1 cellular context compared by ENCODE assay signal in the genomic region with DNA sequence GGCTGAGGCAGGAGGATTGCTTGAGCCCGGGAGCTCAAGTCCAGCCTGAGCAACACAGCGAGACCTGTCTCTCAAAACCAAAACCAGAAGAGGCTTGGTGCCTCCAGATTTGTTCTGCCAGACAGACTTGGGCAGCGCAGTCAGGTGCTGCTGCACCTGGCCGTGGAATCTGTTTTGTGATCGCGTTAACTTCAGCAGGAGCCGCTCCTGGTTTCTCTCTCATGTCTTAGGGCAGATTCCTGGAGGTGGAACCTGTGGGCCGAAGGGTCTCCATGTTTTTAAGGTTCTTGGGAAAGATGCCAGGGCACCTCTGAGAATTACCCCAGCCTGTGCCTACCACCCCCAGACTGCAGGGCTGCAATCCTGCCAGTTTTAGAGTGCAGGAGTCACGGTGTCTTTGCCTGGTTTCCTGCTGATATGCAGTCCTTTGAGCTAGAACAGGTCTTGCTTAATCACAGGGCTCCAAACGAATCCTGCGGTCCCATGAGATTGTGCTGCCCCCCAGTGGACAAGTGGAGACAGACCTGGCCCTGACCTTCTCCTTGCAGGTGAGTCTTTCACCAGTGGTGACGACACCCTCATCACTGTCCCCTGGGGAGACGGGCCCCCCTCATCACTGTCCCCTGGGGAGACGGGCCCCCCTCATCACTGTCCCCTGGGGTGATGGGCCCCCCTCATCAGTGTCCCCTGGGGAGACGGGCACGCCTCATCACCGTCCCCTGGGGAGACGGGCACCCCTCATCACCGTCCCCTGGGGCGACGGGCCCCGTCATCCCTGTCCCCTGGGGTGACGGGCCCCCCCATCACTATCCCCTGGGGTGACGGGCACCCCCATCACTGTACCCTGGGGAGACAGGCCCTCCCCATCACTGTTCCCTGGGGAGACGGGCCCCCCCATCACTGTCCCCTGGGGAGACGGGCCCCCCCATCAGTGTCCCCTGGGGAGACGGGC.
TF ChIP-seq lines count a peak whose summit lies in the region.

No MANE protein-coding gene starts in this region.

TF ChIP-seq in K562, 482 proteins besides CTCF, POLR2A, EP300 and RAD21 (continues in another document):
- TF ChIP-seq, protein P1, sequence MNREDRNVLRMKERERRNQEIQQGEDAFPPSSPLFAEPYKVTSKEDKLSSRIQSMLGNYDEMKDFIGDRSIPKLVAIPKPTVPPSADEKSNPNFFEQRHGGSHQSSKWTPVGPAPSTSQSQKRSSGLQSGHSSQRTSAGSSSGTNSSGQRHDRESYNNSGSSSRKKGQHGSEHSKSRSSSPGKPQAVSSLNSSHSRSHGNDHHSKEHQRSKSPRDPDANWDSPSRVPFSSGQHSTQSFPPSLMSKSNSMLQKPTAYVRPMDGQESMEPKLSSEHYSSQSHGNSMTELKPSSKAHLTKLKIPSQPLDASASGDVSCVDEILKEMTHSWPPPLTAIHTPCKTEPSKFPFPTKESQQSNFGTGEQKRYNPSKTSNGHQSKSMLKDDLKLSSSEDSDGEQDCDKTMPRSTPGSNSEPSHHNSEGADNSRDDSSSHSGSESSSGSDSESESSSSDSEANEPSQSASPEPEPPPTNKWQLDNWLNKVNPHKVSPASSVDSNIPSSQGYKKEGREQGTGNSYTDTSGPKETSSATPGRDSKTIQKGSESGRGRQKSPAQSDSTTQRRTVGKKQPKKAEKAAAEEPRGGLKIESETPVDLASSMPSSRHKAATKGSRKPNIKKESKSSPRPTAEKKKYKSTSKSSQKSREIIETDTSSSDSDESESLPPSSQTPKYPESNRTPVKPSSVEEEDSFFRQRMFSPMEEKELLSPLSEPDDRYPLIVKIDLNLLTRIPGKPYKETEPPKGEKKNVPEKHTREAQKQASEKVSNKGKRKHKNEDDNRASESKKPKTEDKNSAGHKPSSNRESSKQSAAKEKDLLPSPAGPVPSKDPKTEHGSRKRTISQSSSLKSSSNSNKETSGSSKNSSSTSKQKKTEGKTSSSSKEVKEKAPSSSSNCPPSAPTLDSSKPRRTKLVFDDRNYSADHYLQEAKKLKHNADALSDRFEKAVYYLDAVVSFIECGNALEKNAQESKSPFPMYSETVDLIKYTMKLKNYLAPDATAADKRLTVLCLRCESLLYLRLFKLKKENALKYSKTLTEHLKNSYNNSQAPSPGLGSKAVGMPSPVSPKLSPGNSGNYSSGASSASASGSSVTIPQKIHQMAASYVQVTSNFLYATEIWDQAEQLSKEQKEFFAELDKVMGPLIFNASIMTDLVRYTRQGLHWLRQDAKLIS (CRISPR knock-in tag; IDR thresholded peaks at IDR 0.05): no peak
- TF ChIP-seq, protein P2, sequence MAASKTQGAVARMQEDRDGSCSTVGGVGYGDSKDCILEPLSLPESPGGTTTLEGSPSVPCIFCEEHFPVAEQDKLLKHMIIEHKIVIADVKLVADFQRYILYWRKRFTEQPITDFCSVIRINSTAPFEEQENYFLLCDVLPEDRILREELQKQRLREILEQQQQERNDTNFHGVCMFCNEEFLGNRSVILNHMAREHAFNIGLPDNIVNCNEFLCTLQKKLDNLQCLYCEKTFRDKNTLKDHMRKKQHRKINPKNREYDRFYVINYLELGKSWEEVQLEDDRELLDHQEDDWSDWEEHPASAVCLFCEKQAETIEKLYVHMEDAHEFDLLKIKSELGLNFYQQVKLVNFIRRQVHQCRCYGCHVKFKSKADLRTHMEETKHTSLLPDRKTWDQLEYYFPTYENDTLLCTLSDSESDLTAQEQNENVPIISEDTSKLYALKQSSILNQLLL (CRISPR knock-in tag; IDR thresholded peaks at IDR 0.05; ENCODE audit: borderline replicate concordance): no peak
- no peak for TF ChIP-seq ARHGAP35 (IDR thresholded peaks at IDR 0.05; ENCODE audit: partially characterized antibody)
- no peak for TF ChIP-seq ZNF253 (CRISPR knock-in tag; conservative IDR thresholded peaks at IDR 0.05)
- no peak for TF ChIP-seq NFATC3 (IDR thresholded peaks at IDR 0.05)
- TF ChIP-seq ZBTB7A (IDR thresholded peaks at IDR 0.05; ENCODE audit: borderline replicate concordance, control insufficient read depth, low read depth, low read length): no peak
- no peak for TF ChIP-seq TBL1XR1 (IDR thresholded peaks at IDR 0.05; ENCODE audit: low read length in 2 of 2)
- no peak for TF ChIP-seq ZBTB26 (CRISPR knock-in tag; IDR thresholded peaks at IDR 0.05)
- no peak for TF ChIP-seq ZNF436 (CRISPR knock-in tag; IDR thresholded peaks at IDR 0.05)
- no peak for TF ChIP-seq TAL1 (IDR thresholded peaks at IDR 0.05)
- TF ChIP-seq CTBP1 (IDR thresholded peaks at IDR 0.05; ENCODE audit: borderline replicate concordance): 0 out of 2 replicates have a peak, but pooled peaks have one; percentile 34
- TF ChIP-seq ZBTB17 (CRISPR knock-in tag; IDR thresholded peaks at IDR 0.05): no peak
- TF ChIP-seq JUN (IDR thresholded peaks at IDR 0.05; ENCODE audit: borderline replicate concordance, low read depth, low read length): 0 out of 2 replicates have a peak, but pooled peaks have one; percentile 8
- TF ChIP-seq JUN (CRISPR knock-in tag; IDR thresholded peaks at IDR 0.05; ENCODE audit: borderline replicate concordance): no peak
- no peak for TF ChIP-seq EGR1 (conservative IDR thresholded peaks at IDR 0.05)
- no peak for TF ChIP-seq ZBTB12 (CRISPR knock-in tag; IDR thresholded peaks at IDR 0.05)
- TF ChIP-seq KDM2B (CRISPR knock-in tag; IDR thresholded peaks at IDR 0.05): no peak
- TF ChIP-seq MYBL2 (IDR thresholded peaks at IDR 0.05; ENCODE audit: low read depth): no peak
- no peak for TF ChIP-seq MYBL2 (CRISPR knock-in tag; IDR thresholded peaks at IDR 0.05; ENCODE audit: borderline replicate concordance)
- TF ChIP-seq ZNF143 (CRISPR knock-in tag; IDR thresholded peaks at IDR 0.05): no peak
- TF ChIP-seq MBD2 (IDR thresholded peaks at IDR 0.05; ENCODE audit: borderline replicate concordance, low read depth): no peak
- no peak for TF ChIP-seq ZC3H4 (CRISPR knock-in tag; IDR thresholded peaks at IDR 0.05; ENCODE audit: borderline replicate concordance)
- no peak for TF ChIP-seq TEAD4 (IDR thresholded peaks at IDR 0.05; ENCODE audit: low read length)
- TF ChIP-seq TEAD4 (CRISPR knock-in tag; IDR thresholded peaks at IDR 0.05; ENCODE audit: borderline replicate concordance): no peak
- no peak for TF ChIP-seq ARID3A (IDR thresholded peaks at IDR 0.05; ENCODE audit: borderline replicate concordance, low read depth, low read length)
- TF ChIP-seq HMBOX1 (IDR thresholded peaks at IDR 0.05): no peak
- no peak for TF ChIP-seq ARID4B (CRISPR knock-in tag; IDR thresholded peaks at IDR 0.05)
- TF ChIP-seq ZSCAN32 (CRISPR knock-in tag; IDR thresholded peaks at IDR 0.05): no peak
- no peak for TF ChIP-seq POLR2AphosphoS5 (IDR thresholded peaks at IDR 0.05; ENCODE audit: control insufficient read depth, insufficient read depth, low read depth, low read length)
- TF ChIP-seq STAG1 (CRISPR knock-in tag; IDR thresholded peaks at IDR 0.05; ENCODE audit: borderline replicate concordance): peak; percentile 74; the same call in 1 of the 2 replicates
- TF ChIP-seq NR4A1 (CRISPR knock-in tag; IDR thresholded peaks at IDR 0.05): no peak
- TF ChIP-seq NR4A1 (tag; IDR thresholded peaks at IDR 0.05): no peak
- no peak for TF ChIP-seq MTA2 (IDR thresholded peaks at IDR 0.05; ENCODE audit: low read depth)
- no peak for TF ChIP-seq PTTG1 (tag; IDR thresholded peaks at IDR 0.05; ENCODE audit: low read depth)
- TF ChIP-seq CREB5 (CRISPR knock-in tag; IDR thresholded peaks at IDR 0.05): no peak
- no peak for TF ChIP-seq ZSCAN29 (IDR thresholded peaks at IDR 0.05)
- TF ChIP-seq ZNF639 (CRISPR knock-in tag; conservative IDR thresholded peaks at IDR 0.05 in 1 of 2, IDR thresholded peaks at IDR 0.05 in 1 of 2): no peak
- TF ChIP-seq JUND (IDR thresholded peaks at IDR 0.05; ENCODE audit: borderline replicate concordance, low read depth, low read length): peak; percentile 46; the same call in 1 of the 2 replicates
- TF ChIP-seq JUND (tag; IDR thresholded peaks at IDR 0.05; ENCODE audit: borderline replicate concordance, low read depth, low read length): no peak; the same call in 2 of the 3 replicates
- no peak for TF ChIP-seq CBFA2T2 (conservative IDR thresholded peaks at IDR 0.05)
- no peak for TF ChIP-seq ZKSCAN3 (CRISPR knock-in tag; IDR thresholded peaks at IDR 0.05)
- no peak for TF ChIP-seq ZNF354B (CRISPR knock-in tag; IDR thresholded peaks at IDR 0.05)
- TF ChIP-seq ZFP30 (CRISPR knock-in tag; IDR thresholded peaks at IDR 0.05; ENCODE audit: borderline replicate concordance): no peak
